In the genomic region with DNA sequence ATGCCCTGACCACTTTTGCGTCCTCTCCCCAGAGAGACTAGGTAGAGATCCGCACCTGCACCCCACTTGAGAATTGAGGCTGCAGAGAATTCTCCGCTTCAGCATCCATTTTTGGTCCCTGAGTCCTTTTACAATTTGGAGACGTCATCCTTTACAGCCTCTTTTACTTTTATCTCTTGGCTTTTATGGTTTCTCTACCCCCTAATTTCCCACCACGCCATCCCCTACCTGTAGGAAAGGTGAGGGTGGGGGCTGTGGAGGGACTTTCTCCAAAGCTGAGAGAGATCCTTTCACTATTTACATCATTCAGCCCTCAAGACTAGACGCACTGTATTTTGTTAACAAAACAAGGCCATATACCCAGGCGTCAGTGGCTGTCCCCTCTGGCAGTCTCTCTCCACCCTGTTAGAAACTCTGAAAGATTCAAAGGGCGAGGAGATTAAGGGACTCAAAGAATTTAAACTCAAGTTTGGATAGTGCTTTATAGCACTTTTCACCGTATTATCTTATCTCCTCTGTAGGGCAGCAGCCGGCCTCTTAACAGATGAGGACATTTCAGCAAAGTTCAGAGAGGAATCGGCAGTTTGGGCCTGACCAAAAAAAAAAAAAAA, we compare ENCODE assay signal across 18 cellular contexts. TPM values are rescaled to one million over a fixed set of nuclear protein-coding genes. Genes with fewer than 3 reads are reported as not detected.
DNase-seq lines count a peak whose midpoint lies in the region; ATAC-seq and TF ChIP-seq lines count a peak whose summit lies in the region.
"Had no signal": no experiment of that assay in that cellular context is flagged by ENCODE, and none has a peak within 500 bp of the region (broad histone marks: within the 10 kb centered on the region; RNA-seq: fewer than 3 reads in every experiment).

No MANE protein-coding gene starts in this region.

- H3K4me3 Mint-ChIP-seq in Caco-2 (ENCODE audit: unreplicated experiment): peak overlapping the region; percentile 93
- no peak overlapping the region for H3K4me3 Mint-ChIP-seq in activated T-helper 2 cell treated with anti-CD3 and anti-CD28 coated beads, Interferon-gamma antibody, Interleukin-2, Interleukin-4, amounts not matched to agents 10 μg/mL and 5 μg/mL and 100 μg/mL, durations not matched to agents 14 hours and 24 hours and 36 hours (ENCODE audit: low read depth)

- H3K27ac ChIP-seq in IMR-90 (ENCODE audit: insufficient read depth, low read length) (no peak overlapping the region), fibroblast of lung (ENCODE audit: insufficient read depth, low read length) (no peak overlapping the region), trophoblast cell (ENCODE audit: low read depth, low read length) (peak overlapping the region; percentile 97)
- H3K27ac ChIP-seq: left lung had no signal

- peaks cover 41% of the 10 kb centered on the region for H3K4me1 Mint-ChIP-seq in Caco-2 (ENCODE audit: low read depth, unreplicated experiment)
- H3K4me1 Mint-ChIP-seq in activated T-helper 2 cell treated with anti-CD3 and anti-CD28 coated beads, Interferon-gamma antibody, Interleukin-2, Interleukin-4, amounts not matched to agents 10 μg/mL and 5 μg/mL and 100 μg/mL, durations not matched to agents 14 hours and 24 hours and 36 hours (ENCODE audit: low read depth): peaks cover 5% of the 10 kb centered on the region

- H4K5ac ChIP-seq in IMR-90 (ENCODE audit: low read depth, low read length): no peak overlapping the region

- H3K4me1 ChIP-seq in Caco-2 (peaks cover 47% of the 10 kb centered on the region), IMR-90 (ENCODE audit: control insufficient read depth, insufficient read depth, low read length) (no peaks in the 10 kb centered on the region), fibroblast of lung (ENCODE audit: control insufficient read depth, extremely low read depth, insufficient read depth, low read length) (no peaks in the 10 kb centered on the region), trophoblast cell (ENCODE audit: control insufficient read depth in 1 of 2, insufficient read depth in 2 of 2, low read length in 2 of 2) (peaks cover 5 to 19% of the 10 kb centered on the region in 2 experiments)

- H2BK20ac ChIP-seq in IMR-90 (ENCODE audit: low read depth, low read length): no peak overlapping the region

- H2BK5ac ChIP-seq in IMR-90 (ENCODE audit: low read depth, low read length, poor library complexity, severe bottlenecking): no peak overlapping the region
- H2BK5ac ChIP-seq in trophoblast cell (ENCODE audit: low read depth, low read length, poor library complexity): peak overlapping the region; percentile 86

- H4K91ac ChIP-seq in IMR-90 (ENCODE audit: insufficient read depth, low read depth, low read length): no peak overlapping the region
- peak overlapping the region; percentile 81 for H4K91ac ChIP-seq in trophoblast cell (ENCODE audit: low read depth, low read length)

- 0 out of 2 replicates have a peak overlapping the region, but pooled peaks have one; percentile 81 for H3K23ac ChIP-seq in IMR-90 (ENCODE audit: low read depth, low read length)
- no peak overlapping the region for H3K23ac ChIP-seq in trophoblast cell (ENCODE audit: low read length)

- H3K27ac Mint-ChIP-seq in Caco-2 (ENCODE audit: unreplicated experiment): peak overlapping the region; percentile 91
- no peak overlapping the region for H3K27ac Mint-ChIP-seq in activated T-helper 2 cell treated with anti-CD3 and anti-CD28 coated beads, Interferon-gamma antibody, Interleukin-2, Interleukin-4, amounts not matched to agents 10 μg/mL and 5 μg/mL and 100 μg/mL, durations not matched to agents 14 hours and 24 hours and 36 hours
- H3K27ac Mint-ChIP-seq: CD14-positive monocyte had no signal

- H2AK5ac ChIP-seq in IMR-90 (ENCODE audit: low read depth, low read length) (no peak overlapping the region), trophoblast cell (ENCODE audit: low read length) (no peak overlapping the region)

- H4K20me1 ChIP-seq in IMR-90 (ENCODE audit: insufficient read depth, low read length) (no peaks in the 10 kb centered on the region), fibroblast of lung (ENCODE audit: control insufficient read depth, extremely low read depth, insufficient read depth, low read length) (no peaks in the 10 kb centered on the region)

- H2AK9ac ChIP-seq in IMR-90 (replicated peaks; ENCODE audit: low read depth, low read length, poor library complexity): no peak overlapping the region

- no peaks in the 10 kb centered on the region for H3K9me1 ChIP-seq in IMR-90 (ENCODE audit: insufficient read depth, low read length)

- H3K14ac ChIP-seq in IMR-90 (replicated peaks; ENCODE audit: low read depth, low read length) (no peak overlapping the region), trophoblast cell (ENCODE audit: low read length) (peak overlapping the region; percentile 87)

- no peak for TF ChIP-seq POLR2A in IMR-90 (IDR thresholded peaks at IDR 0.05; ENCODE audit: low read depth, low read length)

- H3K4ac ChIP-seq in IMR-90 (ENCODE audit: low read depth, low read length) (no peak overlapping the region), trophoblast cell (ENCODE audit: low read depth, low read length) (peak overlapping the region; percentile 99)

- H3K9ac ChIP-seq in IMR-90 (ENCODE audit: low read depth, low read length): no peak overlapping the region
- H3K9ac ChIP-seq in fibroblast of lung (ENCODE audit: insufficient read depth, low read length): no peak overlapping the region
- H3K9ac ChIP-seq in trophoblast cell (ENCODE audit: low read length): peak overlapping the region; percentile 98

- CTCF ChIA-PET in Caco-2 (lab: Charles Lee) (interaction anchor here (0.6 to 1.0 kb wide), 5 partner anchors 32 to 306 kb away, joined by 3 to 5 read pairs (median 4); no protein-coding TSS in a partner anchor), IMR-90 (lab: Yijun Ruan, JAX) (interaction anchor here (0.7 to 1.0 kb wide), 2 partner anchors 229 to 306 kb away, joined by 3 to 4 read pairs; no protein-coding TSS in a partner anchor)

- H3K9me3 ChIP-seq in Caco-2 (no peaks in the 10 kb centered on the region), IMR-90 (ENCODE audit: control insufficient read depth, insufficient read depth, low read length) (peaks cover 2% of the 10 kb centered on the region; the same call in 1 of the 2 replicates), fibroblast of lung (ENCODE audit: control insufficient read depth, insufficient read depth, low read depth, low read length) (no peaks in the 10 kb centered on the region), trophoblast cell (ENCODE audit: insufficient read depth, low read depth, low read length) (no peaks in the 10 kb centered on the region)
- H3K9me3 ChIP-seq: left lung had no signal

- H3K9me3 Mint-ChIP-seq in Caco-2 (ENCODE audit: unreplicated experiment): no peaks in the 10 kb centered on the region
- H3K9me3 Mint-ChIP-seq in activated T-helper 2 cell treated with anti-CD3 and anti-CD28 coated beads, Interferon-gamma antibody, Interleukin-2, Interleukin-4, amounts not matched to agents 10 μg/mL and 5 μg/mL and 100 μg/mL, durations not matched to agents 14 hours and 24 hours and 36 hours: no peaks in the 10 kb centered on the region

- H3K79me1 ChIP-seq in IMR-90 (ENCODE audit: low read depth in 1 of 2, low read length in 2 of 2) (peaks cover 8% of the 10 kb centered on the region in 2 experiments; a peak in 3 of 4 replicates), trophoblast cell (ENCODE audit: low read length) (peaks cover 64% of the 10 kb centered on the region)

- dilution Hi-C loops in IMR-90 (cut with HindIII; ENCODE audit: low sequenced_read_pairs, unreplicated experiment): no loop called here

- ATAC-seq in IMR-90 (ENCODE audit: low read depth) (no peak), HG03159 (IDR thresholded peaks at IDR 0.05; ENCODE audit: unreplicated experiment) (no peak), GM19328 (IDR thresholded peaks at IDR 0.05; ENCODE audit: unreplicated experiment) (no peak)
- ATAC-seq: left lung had no signal

- no peak overlapping the region for H2AFZ ChIP-seq in IMR-90 (replicated peaks; ENCODE audit: low read length, poor library complexity)
- H2AFZ ChIP-seq in fibroblast of lung (ENCODE audit: low read length): no peak overlapping the region
- H2AFZ ChIP-seq in trophoblast cell (ENCODE audit: insufficient read depth, low read length, poor library complexity): no peak overlapping the region

- H4K8ac ChIP-seq in IMR-90 (ENCODE audit: low read depth in 2 of 2, low read length in 2 of 2) (no peak overlapping the region), trophoblast cell (ENCODE audit: low read depth, low read length) (peak overlapping the region; percentile 81)

- H3K36me3 ChIP-seq in Caco-2 (ENCODE audit: control insufficient read depth, insufficient read depth, low read length) (no peaks in the 10 kb centered on the region; the same call in 1 of the 2 replicates), IMR-90 (ENCODE audit: control insufficient read depth, insufficient read depth, low read length) (peaks cover 7% of the 10 kb centered on the region; the same call in 1 of the 2 replicates), fibroblast of lung (ENCODE audit: control insufficient read depth, insufficient read depth, low read length) (no peaks in the 10 kb centered on the region), trophoblast cell (ENCODE audit: control insufficient read depth in 1 of 2, insufficient read depth in 2 of 2, low read length in 2 of 2) (peaks cover 24 to 41% of the 10 kb centered on the region in 2 experiments)
- H3K36me3 ChIP-seq: left lung had no signal

- H3K79me2 ChIP-seq in fibroblast of lung (ENCODE audit: control insufficient read depth, insufficient read depth, low read length) (no peaks in the 10 kb centered on the region), trophoblast cell (ENCODE audit: control insufficient read depth, insufficient read depth, low read length, poor library complexity) (peaks cover 54% of the 10 kb centered on the region)

- no TSS peak for BruUV-seq in Caco-2 (replicated peaks; lab: Mats Ljungman, UMichigan)
- no TSS peak for BruUV-seq in IMR-90 (replicated peaks; lab: Mats Ljungman, UMichigan)

- TF ChIP-seq RAD21 in IMR-90 (IDR thresholded peaks at IDR 0.05; ENCODE audit: low read length): no peak

- no peak overlapping the region for H2BK12ac ChIP-seq in trophoblast cell (ENCODE audit: low read length)

- in situ Hi-C loops in IMR-90 (cut with MboI; ENCODE audit: low sequenced_read_pairs): loop anchor here (25.0 kb wide), 1 partner anchor 314 kb away; no protein-coding TSS in a partner anchor

- H3K18ac ChIP-seq in IMR-90 (ENCODE audit: low read depth, low read length) (no peak overlapping the region), trophoblast cell (ENCODE audit: low read length) (peak overlapping the region; percentile 98)

- TF ChIP-seq CTCF in Caco-2 (IDR thresholded peaks at IDR 0.05; ENCODE audit: insufficient read depth in 1 of 2, low read depth in 1 of 2, low read length in 1 of 2, severe bottlenecking in 1 of 2, unreplicated experiment in 1 of 2) (no peak), IMR-90 (conservative IDR thresholded peaks at IDR 0.05; ENCODE audit: low read depth, low read length) (no peak), fibroblast of lung (conservative IDR thresholded peaks at IDR 0.05 in 1 of 2, IDR thresholded peaks at IDR 0.05 in 1 of 2; ENCODE audit: low read depth in 1 of 2, low read length in 2 of 2) (no peak)

- no peaks in the 10 kb centered on the region for H3K27me3 ChIP-seq in Caco-2 (replicated peaks; ENCODE audit: control insufficient read depth, insufficient read depth, low read length)
- H3K27me3 ChIP-seq in IMR-90 (ENCODE audit: control insufficient read depth, insufficient read depth, low read length): peaks cover 30% of the 10 kb centered on the region
- H3K27me3 ChIP-seq in fibroblast of lung (ENCODE audit: control insufficient read depth, insufficient read depth, low read length): peaks cover 22% of the 10 kb centered on the region
- H3K27me3 ChIP-seq in trophoblast cell (ENCODE audit: insufficient read depth, low read length): no peaks in the 10 kb centered on the region

- H4K12ac ChIP-seq in trophoblast cell (ENCODE audit: low read depth, low read length): peak overlapping the region; percentile 36

- DNase-seq in Caco-2 (peak; percentile 54 to 57), IMR-90 (no peak), fibroblast of lung (ENCODE audit: low read depth in 2 of 2) (no peak), trophoblast cell (no peak), NCI-H2227 (lab: John Stamatoyannopoulos, UW; ENCODE audit: unreplicated experiment) (no peak)
- no peak for DNase-seq in activated T-helper 2 cell treated with anti-CD3 and anti-CD28 coated beads, Interferon-gamma antibody, Interleukin-2, Interleukin-4, amounts not matched to agents 10 μg/mL and 5 μg/mL and 100 μg/mL, durations not matched to agents 14 hours and 24 hours and 36 hours (ENCODE audit: low spot score)
- DNase-seq: activated CD4-positive, alpha-beta T cell treated with anti-CD3 and anti-CD28 coated beads, Interleukin-2, amount 50 U/mL, for 4 hours; activated gamma-delta T cell; EL; left lung; NCI-H1417; NCI-H446; occipital lobe; stimulated activated CD4-positive, alpha-beta T cell treated with anti-CD3 and anti-CD28 coated beads, Interleukin-2, amount 100 ng/mL, for 24 hours had no signal

- no peak overlapping the region for H2BK15ac ChIP-seq in IMR-90 (ENCODE audit: low read depth, low read length)

- H2BK120ac ChIP-seq in IMR-90 (ENCODE audit: low read depth, low read length) (no peak overlapping the region), trophoblast cell (ENCODE audit: insufficient read depth, low read length, poor library complexity) (peak overlapping the region; percentile 76)

- POLR2A ChIA-PET in Caco-2 (lab: Charles Lee) (interaction anchor here (0.5 to 0.8 kb wide), 4 partner anchors 90 to 391 kb away, joined by 3 to 6 read pairs (median 3); no protein-coding TSS in a partner anchor), IMR-90 (lab: Charles Lee; ENCODE audit: unreplicated experiment) (interaction anchor here (0.6 kb wide), 1 partner anchor 1851 kb away, joined by 3 read pairs; no protein-coding TSS in a partner anchor)

- H3K4me3 ChIP-seq in Caco-2 (ENCODE audit: low read depth, low read length) (peak overlapping the region; percentile 94), IMR-90 (ENCODE audit: insufficient read depth, low read depth, low read length) (peak overlapping the region; percentile 54), fibroblast of lung (replicated peaks in 1 of 4; ENCODE audit: control extremely low read depth in 1 of 4, insufficient read depth in 1 of 4, low read depth in 3 of 4, low read length in 4 of 4) (peak overlapping the region in 3 of 4 experiments; percentile 40 to 73 (median 61)), trophoblast cell (ENCODE audit: low read depth, low read length) (peak overlapping the region; percentile 96)

- H3K27me3 Mint-ChIP-seq in Caco-2 (ENCODE audit: insufficient read depth, unreplicated experiment): no peaks in the 10 kb centered on the region
- peaks cover 85% of the 10 kb centered on the region for H3K27me3 Mint-ChIP-seq in activated T-helper 2 cell treated with anti-CD3 and anti-CD28 coated beads, Interferon-gamma antibody, Interleukin-2, Interleukin-4, amounts not matched to agents 10 μg/mL and 5 μg/mL and 100 μg/mL, durations not matched to agents 14 hours and 24 hours and 36 hours (ENCODE audit: low read depth)

- H3K36me3 Mint-ChIP-seq in Caco-2 (ENCODE audit: insufficient read depth, unreplicated experiment): peaks cover 74% of the 10 kb centered on the region
- H3K36me3 Mint-ChIP-seq in activated T-helper 2 cell treated with anti-CD3 and anti-CD28 coated beads, Interferon-gamma antibody, Interleukin-2, Interleukin-4, amounts not matched to agents 10 μg/mL and 5 μg/mL and 100 μg/mL, durations not matched to agents 14 hours and 24 hours and 36 hours (ENCODE audit: low read depth): peaks cover 3% of the 10 kb centered on the region

- intact Hi-C loops in Caco-2 (cut with micrococcal nuclease; ENCODE audit: unreplicated experiment) (loop anchor here (1.0 to 5.0 kb wide), 6 partner anchors 9 to 389 kb away; no protein-coding TSS in a partner anchor), IMR-90 (cut with micrococcal nuclease) (loop anchor here (1.0 to 2.0 kb wide), 3 partner anchors 67 to 193 kb away; no protein-coding TSS in a partner anchor)
- intact Hi-C loops in activated T-helper 2 cell treated with anti-CD3 and anti-CD28 coated beads, Interferon-gamma antibody, Interleukin-2, Interleukin-4, amounts not matched to agents 10 μg/mL and 5 μg/mL and 100 μg/mL, durations not matched to agents 14 hours and 24 hours and 36 hours (cut with micrococcal nuclease): no loop called here

- H3K4me2 ChIP-seq in IMR-90 (ENCODE audit: low read depth, low read length) (peak overlapping the region; percentile 97), fibroblast of lung (ENCODE audit: extremely low read depth, insufficient read depth, low read length) (peak overlapping the region; percentile 32), trophoblast cell (ENCODE audit: low read length) (peak overlapping the region; percentile 89)

- WGBS in IMR-90 (ENCODE audit: extremely low coverage in 2 of 2, insufficient read length in 1 of 2), 2 experiments: no CpG with 5 or more reads among the region's 11 CpGs
- no CpG with 5 or more reads among the region's 11 CpGs for WGBS in trophoblast cell (ENCODE audit: extremely low coverage, insufficient coverage, insufficient read length)

- no peak overlapping the region for H3K56ac ChIP-seq in IMR-90 (ENCODE audit: extremely low read depth, insufficient read depth, low read length)

RNA-seq across cellular contexts. Expression of gene MSX2, which starts 1.7 kb away (rescaled TPM):
- 59.7 and 64.4 TPM in 2 replicates for total RNA-seq in Caco-2 (2022)
- 1.9 and 2.2 TPM in 2 replicates for total RNA-seq in IMR-90 (2012; rRNA removed)
- polyA plus RNA-seq in IMR-90 (2012; rRNA removed): 3.7 and 4.0 TPM in 2 replicates
- polyA plus RNA-seq in IMR-90 (2012; cell fraction: cytosol; rRNA removed): 2.1 and 4.0 TPM in 2 replicates
- 2.7 and 3.5 TPM in 2 replicates for polyA plus RNA-seq in IMR-90 (2012; cell fraction: nucleus; rRNA removed; ENCODE audit: low replicate concordance)
- 1.0 and 1.3 TPM in 2 replicates for total RNA-seq in fibroblast of lung
- 3.1 and 4.5 TPM in 2 replicates for polyA plus RNA-seq in fibroblast of lung
- polyA plus RNA-seq in fibroblast of lung (2012): 3.3 and 6.1 TPM in 2 replicates
- polyA minus RNA-seq in fibroblast of lung (ENCODE audit: low replicate concordance): 2.3 and 2.6 TPM in 2 replicates
- 523 and 535 TPM in 2 replicates for polyA plus RNA-seq in trophoblast cell (2013)
- not detected in 2 replicates for total RNA-seq in activated T-helper 2 cell treated with anti-CD3 and anti-CD28 coated beads, Interferon-gamma antibody, Interleukin-2, Interleukin-4, amounts not matched to agents 10 μg/mL and 5 μg/mL and 100 μg/mL, durations not matched to agents 14 hours and 24 hours and 36 hours
- total RNA-seq: occipital lobe; T-helper 2 cell treated with Interferon-gamma antibody and Interleukin-4, amounts not matched to agents 100 ng/mL and 5 ng/mL, for 36 hours had no signal

Comparison
In these comparisons a context has a peak if more than half of its experiments do, and no peak if none do; other contexts are left out.
1. DNase-seq: peak in Caco-2 (2 of 2); none in IMR-90 (single experiment), fibroblast of lung (0 of 2), trophoblast cell (0 of 2), activated T-helper 2 cell treated with anti-CD3 and anti-CD28 coated beads, Interferon-gamma antibody, Interleukin-2, Interleukin-4, amounts not matched to agents 10 μg/mL and 5 μg/mL and 100 μg/mL, durations not matched to agents 14 hours and 24 hours and 36 hours (single experiment) and NCI-H2227 (single experiment).
2. H3K4me2 ChIP-seq: peak in every context shown above with its lines; median percentile 97 in IMR-90; 89 in trophoblast cell; 32 in fibroblast of lung.
3. RNA of gene MSX2, which starts 1.7 kb away (total RNA-seq): 59.7 to 64.4 TPM in Caco-2; 1.9 to 2.2 TPM in IMR-90, 1.0 to 1.3 TPM in fibroblast of lung and not detected in activated T-helper 2 cell treated with anti-CD3 and anti-CD28 coated beads, Interferon-gamma antibody, Interleukin-2, Interleukin-4, amounts not matched to agents 10 μg/mL and 5 μg/mL and 100 μg/mL, durations not matched to agents 14 hours and 24 hours and 36 hours; every median in the first group is over 10 times any median in the second.
4. Peak in every context shown above with its lines, with median percentiles within 50 percentile points of each other: H3K4me3 ChIP-seq.